Comparison of ENCODE assay signal across 1 cellular context in the genomic region with DNA sequence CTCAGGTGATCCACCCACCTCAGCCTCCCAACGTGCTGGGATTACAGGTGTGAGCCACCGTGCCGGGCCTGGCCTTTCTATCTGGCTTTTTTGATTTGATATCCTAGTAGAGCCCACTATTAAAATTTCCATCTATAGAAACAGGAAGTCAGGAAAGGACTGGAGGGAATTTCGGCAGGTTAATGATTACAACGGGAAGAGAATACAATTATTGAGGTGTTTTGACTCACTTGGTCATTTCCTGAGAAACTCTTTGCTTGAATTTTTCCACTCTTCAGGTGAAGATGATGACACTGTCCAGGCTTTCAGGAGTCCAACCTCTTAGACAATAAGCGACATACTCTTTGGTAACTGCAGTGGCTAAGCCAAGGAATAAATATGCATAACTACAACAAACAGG.
TF ChIP-seq lines count a peak whose summit lies in the region.

No MANE protein-coding gene starts in this region.

TF ChIP-seq in K562, 482 proteins besides CTCF, POLR2A, EP300 and RAD21 (continued from another document):
- TF ChIP-seq, protein P1, sequence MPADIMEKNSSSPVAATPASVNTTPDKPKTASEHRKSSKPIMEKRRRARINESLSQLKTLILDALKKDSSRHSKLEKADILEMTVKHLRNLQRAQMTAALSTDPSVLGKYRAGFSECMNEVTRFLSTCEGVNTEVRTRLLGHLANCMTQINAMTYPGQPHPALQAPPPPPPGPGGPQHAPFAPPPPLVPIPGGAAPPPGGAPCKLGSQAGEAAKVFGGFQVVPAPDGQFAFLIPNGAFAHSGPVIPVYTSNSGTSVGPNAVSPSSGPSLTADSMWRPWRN (IDR thresholded peaks at IDR 0.05; ENCODE audit: low read depth): no peak
- TF ChIP-seq, protein P2, sequence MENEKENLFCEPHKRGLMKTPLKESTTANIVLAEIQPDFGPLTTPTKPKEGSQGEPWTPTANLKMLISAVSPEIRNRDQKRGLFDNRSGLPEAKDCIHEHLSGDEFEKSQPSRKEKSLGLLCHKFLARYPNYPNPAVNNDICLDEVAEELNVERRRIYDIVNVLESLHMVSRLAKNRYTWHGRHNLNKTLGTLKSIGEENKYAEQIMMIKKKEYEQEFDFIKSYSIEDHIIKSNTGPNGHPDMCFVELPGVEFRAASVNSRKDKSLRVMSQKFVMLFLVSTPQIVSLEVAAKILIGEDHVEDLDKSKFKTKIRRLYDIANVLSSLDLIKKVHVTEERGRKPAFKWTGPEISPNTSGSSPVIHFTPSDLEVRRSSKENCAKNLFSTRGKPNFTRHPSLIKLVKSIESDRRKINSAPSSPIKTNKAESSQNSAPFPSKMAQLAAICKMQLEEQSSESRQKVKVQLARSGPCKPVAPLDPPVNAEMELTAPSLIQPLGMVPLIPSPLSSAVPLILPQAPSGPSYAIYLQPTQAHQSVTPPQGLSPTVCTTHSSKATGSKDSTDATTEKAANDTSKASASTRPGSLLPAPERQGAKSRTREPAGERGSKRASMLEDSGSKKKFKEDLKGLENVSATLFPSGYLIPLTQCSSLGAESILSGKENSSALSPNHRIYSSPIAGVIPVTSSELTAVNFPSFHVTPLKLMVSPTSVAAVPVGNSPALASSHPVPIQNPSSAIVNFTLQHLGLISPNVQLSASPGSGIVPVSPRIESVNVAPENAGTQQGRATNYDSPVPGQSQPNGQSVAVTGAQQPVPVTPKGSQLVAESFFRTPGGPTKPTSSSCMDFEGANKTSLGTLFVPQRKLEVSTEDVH (IDR thresholded peaks at IDR 0.05; ENCODE audit: low read depth, partially characterized antibody): no peak
- TF ChIP-seq, protein P3, sequence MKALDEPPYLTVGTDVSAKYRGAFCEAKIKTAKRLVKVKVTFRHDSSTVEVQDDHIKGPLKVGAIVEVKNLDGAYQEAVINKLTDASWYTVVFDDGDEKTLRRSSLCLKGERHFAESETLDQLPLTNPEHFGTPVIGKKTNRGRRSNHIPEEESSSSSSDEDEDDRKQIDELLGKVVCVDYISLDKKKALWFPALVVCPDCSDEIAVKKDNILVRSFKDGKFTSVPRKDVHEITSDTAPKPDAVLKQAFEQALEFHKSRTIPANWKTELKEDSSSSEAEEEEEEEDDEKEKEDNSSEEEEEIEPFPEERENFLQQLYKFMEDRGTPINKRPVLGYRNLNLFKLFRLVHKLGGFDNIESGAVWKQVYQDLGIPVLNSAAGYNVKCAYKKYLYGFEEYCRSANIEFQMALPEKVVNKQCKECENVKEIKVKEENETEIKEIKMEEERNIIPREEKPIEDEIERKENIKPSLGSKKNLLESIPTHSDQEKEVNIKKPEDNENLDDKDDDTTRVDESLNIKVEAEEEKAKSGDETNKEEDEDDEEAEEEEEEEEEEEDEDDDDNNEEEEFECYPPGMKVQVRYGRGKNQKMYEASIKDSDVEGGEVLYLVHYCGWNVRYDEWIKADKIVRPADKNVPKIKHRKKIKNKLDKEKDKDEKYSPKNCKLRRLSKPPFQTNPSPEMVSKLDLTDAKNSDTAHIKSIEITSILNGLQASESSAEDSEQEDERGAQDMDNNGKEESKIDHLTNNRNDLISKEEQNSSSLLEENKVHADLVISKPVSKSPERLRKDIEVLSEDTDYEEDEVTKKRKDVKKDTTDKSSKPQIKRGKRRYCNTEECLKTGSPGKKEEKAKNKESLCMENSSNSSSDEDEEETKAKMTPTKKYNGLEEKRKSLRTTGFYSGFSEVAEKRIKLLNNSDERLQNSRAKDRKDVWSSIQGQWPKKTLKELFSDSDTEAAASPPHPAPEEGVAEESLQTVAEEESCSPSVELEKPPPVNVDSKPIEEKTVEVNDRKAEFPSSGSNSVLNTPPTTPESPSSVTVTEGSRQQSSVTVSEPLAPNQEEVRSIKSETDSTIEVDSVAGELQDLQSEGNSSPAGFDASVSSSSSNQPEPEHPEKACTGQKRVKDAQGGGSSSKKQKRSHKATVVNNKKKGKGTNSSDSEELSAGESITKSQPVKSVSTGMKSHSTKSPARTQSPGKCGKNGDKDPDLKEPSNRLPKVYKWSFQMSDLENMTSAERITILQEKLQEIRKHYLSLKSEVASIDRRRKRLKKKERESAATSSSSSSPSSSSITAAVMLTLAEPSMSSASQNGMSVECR (CRISPR knock-in tag; IDR thresholded peaks at IDR 0.05): 0 out of 2 replicates have a peak, but pooled peaks have one; percentile 44
